ENCODE assay signal across 9 cellular contexts in the genomic region with DNA sequence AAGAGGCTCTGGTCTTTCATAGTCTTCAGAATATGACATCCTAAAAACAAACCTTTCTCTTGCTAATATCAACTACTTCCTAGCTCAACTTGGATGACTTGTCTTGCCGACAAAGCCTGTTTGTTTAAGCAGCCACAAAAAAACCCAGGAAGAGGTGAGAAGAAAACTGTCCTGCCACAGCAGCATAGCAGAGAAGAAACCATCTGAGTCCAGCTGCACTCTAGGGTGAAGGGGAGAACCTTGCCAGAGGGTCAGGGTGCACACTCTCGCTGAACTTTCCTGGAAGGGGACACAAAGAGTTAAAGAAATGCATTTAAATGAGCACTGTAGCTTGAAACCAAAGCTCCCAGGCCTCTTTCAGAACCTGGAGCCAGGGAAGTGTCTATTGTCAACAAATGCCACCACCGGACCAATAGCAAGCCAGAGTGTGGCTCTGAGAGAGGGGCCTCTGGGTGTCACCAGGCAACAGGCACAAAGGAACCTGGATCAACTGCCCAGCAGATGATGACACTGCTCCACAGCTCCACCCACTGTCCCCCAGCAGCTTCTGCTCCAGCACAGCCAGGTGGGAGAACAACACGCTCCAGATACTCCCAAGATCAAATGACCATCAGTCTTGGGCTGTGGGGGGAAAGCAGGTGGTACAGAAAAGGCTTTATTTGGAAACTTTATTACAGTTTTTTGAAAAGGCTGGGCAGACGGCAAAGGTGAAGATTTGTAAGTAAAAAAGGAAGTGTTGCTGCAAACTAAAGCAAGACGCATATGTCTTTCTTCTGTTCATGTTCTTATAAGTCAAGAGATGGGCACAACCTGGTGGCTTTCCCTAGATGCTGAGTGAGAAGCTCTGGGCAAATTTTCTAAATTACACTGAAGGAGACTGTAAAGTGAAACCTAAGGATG.
DNase-seq lines count a peak whose midpoint lies in the region; ATAC-seq and TF ChIP-seq lines count a peak whose summit lies in the region.
"Had no signal": no experiment of that assay in that cellular context is flagged by ENCODE, and none has a peak within 500 bp of the region (broad histone marks: within the 10 kb centered on the region; RNA-seq: fewer than 3 reads in every experiment).

No MANE protein-coding gene starts in this region.

- DNase-seq in NCI-H1436 (lab: John Stamatoyannopoulos, UW) (peak; percentile 86), astrocyte of the spinal cord (ENCODE audit: low read depth, low spot score) (no peak), progenitor cell of endocrine pancreas (ENCODE audit: low spot score, unreplicated experiment) (peak; percentile 33), GF-D8 (lab: John Stamatoyannopoulos, UW) (no peak)

- no peaks in the 10 kb centered on the region for H3K9me3 Mint-ChIP-seq in progenitor cell of endocrine pancreas (ENCODE audit: low read depth)
- H3K9me3 Mint-ChIP-seq: activated naive CD4-positive, alpha-beta T cell treated with anti-CD3 and anti-CD28 coated beads, Interleukin-2, amount 50 U/mL, for 24 hours had no signal

- ATAC-seq in GM21423 (IDR thresholded peaks at IDR 0.05; ENCODE audit: unreplicated experiment): peak; percentile 40
- no peak for ATAC-seq in GM21360 (IDR thresholded peaks at IDR 0.05; ENCODE audit: unreplicated experiment)
- no peak for ATAC-seq in GM21576 (IDR thresholded peaks at IDR 0.05; ENCODE audit: unreplicated experiment)

- no peak overlapping the region for H3K4me3 ChIP-seq in astrocyte of the spinal cord (ENCODE audit: low read depth, low read length)
- H3K4me3 ChIP-seq: thoracic aorta had no signal

- no peak overlapping the region for H3K4me3 Mint-ChIP-seq in progenitor cell of endocrine pancreas (ENCODE audit: low read depth)
- H3K4me3 Mint-ChIP-seq: activated naive CD4-positive, alpha-beta T cell treated with anti-CD3 and anti-CD28 coated beads, Interleukin-2, amount 50 U/mL, for 24 hours had no signal

- H3K27me3 Mint-ChIP-seq in progenitor cell of endocrine pancreas: no peaks in the 10 kb centered on the region

- in situ Hi-C loops in astrocyte of the spinal cord (cut with HindIII; ENCODE audit: low sequenced_read_pairs): no loop called here

- peak overlapping the region; percentile 88 for H3K27ac Mint-ChIP-seq in progenitor cell of endocrine pancreas
- H3K27ac Mint-ChIP-seq: activated naive CD4-positive, alpha-beta T cell treated with anti-CD3 and anti-CD28 coated beads, Interleukin-2, amount 50 U/mL, for 24 hours had no signal

- TF ChIP-seq CTCF in astrocyte of the spinal cord (IDR thresholded peaks at IDR 0.05; ENCODE audit: low read depth, low read length) (peak; percentile 20), progenitor cell of endocrine pancreas (IDR thresholded peaks at IDR 0.05; ENCODE audit: unreplicated experiment) (peak; percentile 45)

- no peaks in the 10 kb centered on the region for H3K36me3 Mint-ChIP-seq in progenitor cell of endocrine pancreas (ENCODE audit: insufficient read depth)
- H3K36me3 Mint-ChIP-seq: activated naive CD4-positive, alpha-beta T cell treated with anti-CD3 and anti-CD28 coated beads, Interleukin-2, amount 50 U/mL, for 24 hours had no signal

- peaks cover 18% of the 10 kb centered on the region for H3K4me1 Mint-ChIP-seq in progenitor cell of endocrine pancreas (ENCODE audit: low read depth)
- H3K4me1 Mint-ChIP-seq: activated naive CD4-positive, alpha-beta T cell treated with anti-CD3 and anti-CD28 coated beads, Interleukin-2, amount 50 U/mL, for 24 hours had no signal

Comparison
In these comparisons a context has a peak if more than half of its experiments do, and no peak if none do; other contexts are left out.
1. DNase-seq: peak in NCI-H1436 (single experiment) and progenitor cell of endocrine pancreas (single experiment); none in astrocyte of the spinal cord (single experiment) and GF-D8 (single experiment).